Comparison of ENCODE assay signal across 26 cellular contexts in the genomic region with DNA sequence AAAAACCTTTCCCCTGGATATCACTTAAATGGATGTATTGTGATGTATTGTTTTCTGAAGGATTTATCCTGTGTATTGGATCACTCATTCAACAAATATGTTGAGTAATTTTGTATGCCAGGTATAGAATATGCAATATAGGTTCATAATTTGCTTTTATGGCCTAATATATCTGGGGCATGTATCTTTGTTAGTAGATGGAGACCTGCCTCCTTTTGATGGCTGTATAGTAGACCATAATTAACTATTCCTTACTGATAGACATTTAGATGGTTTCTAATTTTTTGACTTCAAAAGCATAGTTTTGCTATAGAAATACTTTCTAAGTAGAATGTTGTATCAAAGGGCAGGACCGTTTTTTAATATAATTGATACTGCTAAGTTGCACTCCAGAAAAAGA. TPM values are rescaled to one million over a fixed set of nuclear protein-coding genes. Genes with fewer than 3 reads are reported as not detected.
DNase-seq lines count a peak whose midpoint lies in the region; ATAC-seq, FAIRE-seq and TF ChIP-seq lines count a peak whose summit lies in the region.
"Had no signal": no experiment of that assay in that cellular context is flagged by ENCODE, and none has a peak within 500 bp of the region (broad histone marks: within the 10 kb centered on the region; RNA-seq: fewer than 3 reads in every experiment).

No MANE protein-coding gene starts in this region.

- H3K36me3 ChIP-seq in DOHH2 (ENCODE audit: control insufficient read depth, low read length) (peaks cover 92% of the 10 kb centered on the region), HEK293 (ENCODE audit: control insufficient read depth in 2 of 2, insufficient read depth in 1 of 2, low read length in 2 of 2) (peaks cover 80 to 96% of the 10 kb centered on the region in 2 experiments), PC-3 (ENCODE audit: low read depth, low read length) (peaks cover 49% of the 10 kb centered on the region), K562 (ENCODE audit: control insufficient read depth, insufficient read depth, low read length) (peaks cover 88% of the 10 kb centered on the region)

- H3K27me3 Mint-ChIP-seq in activated naive CD4-positive, alpha-beta T cell treated with anti-CD3 and anti-CD28 coated beads for 36 hours (ENCODE audit: low read depth), result no peaks in the 10 kb centered on the region
- H3K27me3 Mint-ChIP-seq: CD4-positive, alpha-beta memory T cell; CD4-positive, CD25-positive, alpha-beta regulatory T cell; CD8-positive, alpha-beta memory T cell had no signal

- TF ChIP-seq POLR2A in K562 (conservative IDR thresholded peaks at IDR 0.05), result no peak

- H3K4me3 ChIP-seq in DOHH2 (ENCODE audit: low read length) (peak overlapping the region; percentile 38; the same call in 1 of the 2 replicates), HEK293 (ENCODE audit: low read depth, low read length) (no peak overlapping the region), PC-3 (ENCODE audit: low read length) (no peak overlapping the region), K562 (no peak overlapping the region)
- H3K4me3 ChIP-seq: BLaER1, GM12878 had no signal

- POLR2A ChIA-PET in HEK293 (lab: Yijun Ruan, JAX) (interaction anchor here (1.7 kb wide), 1 partner anchor 9 kb away, joined by 6 read pairs; the partner anchor contains the start of gene RBBP4), PC-3 (lab: Charles Lee; ENCODE audit: unreplicated experiment) (no interaction called here), K562 (lab: Yijun Ruan, JAX) (interaction anchor here (2.3 kb wide), 1 partner anchor 8 kb away, joined by 9 read pairs; the partner anchor contains the start of genes RBBP4 and ZBTB8OS)

- BruUV-seq in PC-3 (replicated peaks; lab: Mats Ljungman, UMichigan) (no TSS peak), K562 (replicated peaks; lab: Mats Ljungman, UMichigan) (no TSS peak)

- H3K9ac ChIP-seq in PC-3 (ENCODE audit: low read length) (no peak overlapping the region), K562 (ENCODE audit: insufficient read depth in 1 of 2, low read depth in 2 of 2, low read length in 2 of 2) (no peak overlapping the region)
- H3K9ac ChIP-seq: BLaER1 had no signal

- no peak overlapping the region for H2AFZ ChIP-seq in PC-3 (ENCODE audit: low read length)
- H2AFZ ChIP-seq in K562 (ENCODE audit: low read depth, low read length), result no peak overlapping the region

- in situ Hi-C loops in K562 (cut with MboI), result no loop called here

- H3K4me3 Mint-ChIP-seq in activated naive CD4-positive, alpha-beta T cell treated with anti-CD3 and anti-CD28 coated beads for 36 hours, result no peak overlapping the region
- H3K4me3 Mint-ChIP-seq: CD14-positive monocyte; CD4-positive, CD25-positive, alpha-beta regulatory T cell; CD8-positive, alpha-beta memory T cell had no signal

- H3K4me1 ChIP-seq in DOHH2 (ENCODE audit: control insufficient read depth, low read length), result peaks cover 59% of the 10 kb centered on the region
- no peaks in the 10 kb centered on the region for H3K4me1 ChIP-seq in HEK293 (ENCODE audit: control insufficient read depth, insufficient read depth, low read length)
- H3K4me1 ChIP-seq in PC-3 (ENCODE audit: insufficient read depth, low read length), result peaks cover 4% of the 10 kb centered on the region; the same call in 1 of the 2 replicates
- no peaks in the 10 kb centered on the region for H3K4me1 ChIP-seq in K562 (replicated peaks in 1 of 2; ENCODE audit: control insufficient read depth in 2 of 2, insufficient read depth in 2 of 2, low read length in 2 of 2)
- H3K4me1 ChIP-seq: BE2C had no signal

- CTCF ChIA-PET in HEK293 (lab: Yijun Ruan, JAX) (no interaction called here), PC-3 (lab: Charles Lee) (no interaction called here), K562 (lab: Yijun Ruan, JAX; ENCODE audit: low intra/inter-chr PET ratio) (no interaction called here)
- CTCF ChIA-PET in activated naive CD4-positive, alpha-beta T cell treated with anti-CD3 and anti-CD28 coated beads for 36 hours (lab: Charles Lee), result no interaction called here

- H3F3A ChIP-seq in DOHH2 (ENCODE audit: control insufficient read depth, insufficient read depth) (peaks cover 24% of the 10 kb centered on the region), PC-3 (ENCODE audit: low read length, unreplicated experiment) (no peaks in the 10 kb centered on the region)

- TF ChIP-seq EP300 in K562 (IDR thresholded peaks at IDR 0.05; ENCODE audit: low read length), result no peak

- DNase-seq in PC-3 (peak; percentile 26), K562 (ENCODE audit: extremely low read depth in 1 of 4, low spot score in 3 of 4) (no peak), RCC 7860 (ENCODE audit: low spot score) (no peak)
- no peak for DNase-seq in activated naive CD4-positive, alpha-beta T cell treated with anti-CD3 and anti-CD28 coated beads for 36 hours
- DNase-seq: 8988T; ACHN; BE2C; C1 segment of cervical spinal cord; CD4-positive, alpha-beta memory T cell; CD4-positive, CD25-positive, alpha-beta regulatory T cell; CD8-positive, alpha-beta memory T cell; COR-L47; DMS 273 treated with DMSO at 0.1 percent for 48 hours; DMS153; DMS53; DMS79; EL; GDM1 had no signal

- peak overlapping the region; percentile 27; the same call in 1 of the 2 replicates for H3K4me2 ChIP-seq in DOHH2 (ENCODE audit: low read length)
- H3K4me2 ChIP-seq in PC-3 (ENCODE audit: low read length), result no peak overlapping the region
- H3K4me2 ChIP-seq in K562 (ENCODE audit: insufficient read depth, low read length), result no peak overlapping the region
- H3K4me2 ChIP-seq: BLaER1 had no signal

- peaks cover 64% of the 10 kb centered on the region for H3K36me3 Mint-ChIP-seq in activated naive CD4-positive, alpha-beta T cell treated with anti-CD3 and anti-CD28 coated beads for 36 hours (ENCODE audit: low read depth)

- peaks cover 94% of the 10 kb centered on the region for H3K79me2 ChIP-seq in DOHH2 (ENCODE audit: control insufficient read depth, low read length)
- H3K79me2 ChIP-seq in PC-3 (ENCODE audit: low read length), result peaks cover 63% of the 10 kb centered on the region
- peaks cover 52% of the 10 kb centered on the region for H3K79me2 ChIP-seq in K562 (ENCODE audit: control insufficient read depth, insufficient read depth, low read length)

- ATAC-seq in PC-3 (peak; percentile 37; the same call in 1 of the 2 replicates), K562 (no peak), SK-N-SH treated with all-trans-retinoic acid at 6 μM for 48 hours (no peak)
- ATAC-seq: GM12878 had no signal

- H3K27me3 ChIP-seq in DOHH2 (ENCODE audit: control insufficient read depth, low read length) (no peaks in the 10 kb centered on the region), PC-3 (ENCODE audit: low read length) (no peaks in the 10 kb centered on the region), K562 (ENCODE audit: control insufficient read depth in 2 of 2, insufficient read depth in 2 of 2, low read length in 2 of 2) (no peaks in the 10 kb centered on the region)
- H3K27me3 ChIP-seq: BE2C, BLaER1 had no signal

- no peak for TF ChIP-seq RAD21 in K562 (CRISPR knock-in tag; conservative IDR thresholded peaks at IDR 0.05 in 1 of 2, IDR thresholded peaks at IDR 0.05 in 1 of 2)

- H3K9me2 ChIP-seq in DOHH2 (replicated peaks; ENCODE audit: control insufficient read depth, low read length), result no peaks in the 10 kb centered on the region
- H3K9me2 ChIP-seq in PC-3 (replicated peaks; ENCODE audit: low read length), result no peaks in the 10 kb centered on the region

- peaks cover 34% of the 10 kb centered on the region for H3K4me1 Mint-ChIP-seq in activated naive CD4-positive, alpha-beta T cell treated with anti-CD3 and anti-CD28 coated beads for 36 hours (ENCODE audit: low read depth)

- intact Hi-C loops in PC-3 (cut with micrococcal nuclease) (loop anchor here (10.0 kb wide), 1 partner anchor 135 kb away; no protein-coding TSS in a partner anchor), K562 (cut with micrococcal nuclease) (no loop called here)
- intact Hi-C loops in activated naive CD4-positive, alpha-beta T cell treated with anti-CD3 and anti-CD28 coated beads for 36 hours (cut with micrococcal nuclease), result loop anchor here (10.0 kb wide), 1 partner anchor 265 kb away; the partner anchor contains the start of gene BSDC1

- 92% methylated on average over 1 of the region's 1 CpG for WGBS in K562 (ENCODE audit: insufficient coverage, low coverage, missing lambda C conversion rate)

- no peaks in the 10 kb centered on the region for H3K9me1 ChIP-seq in K562 (ENCODE audit: control insufficient read depth, insufficient read depth, low read length)

- H3K9me3 Mint-ChIP-seq in activated naive CD4-positive, alpha-beta T cell treated with anti-CD3 and anti-CD28 coated beads for 36 hours, result no peaks in the 10 kb centered on the region
- H3K9me3 Mint-ChIP-seq: CD14-positive monocyte; CD4-positive, alpha-beta memory T cell; CD4-positive, CD25-positive, alpha-beta regulatory T cell; CD8-positive, alpha-beta memory T cell had no signal

- no peak overlapping the region for H3K27ac Mint-ChIP-seq in activated naive CD4-positive, alpha-beta T cell treated with anti-CD3 and anti-CD28 coated beads for 36 hours

- TF ChIP-seq CTCF in DOHH2 (IDR thresholded peaks at IDR 0.05; ENCODE audit: low read depth, low read length, poor library complexity, severe bottlenecking), result no peak
- no peak for TF ChIP-seq CTCF in HEK293 (tag by site-specific recombination; IDR thresholded peaks at IDR 0.05)
- TF ChIP-seq CTCF in PC-3 (conservative IDR thresholded peaks at IDR 0.05; ENCODE audit: low read depth, low read length), result no peak
- TF ChIP-seq CTCF in K562 (IDR thresholded peaks at IDR 0.05 in 2 of 3, conservative IDR thresholded peaks at IDR 0.05 in 1 of 3; ENCODE audit: insufficient read depth in 2 of 3, low read depth in 1 of 3, low read length in 3 of 3), result no peak

- FAIRE-seq in K562 (lab: Jason Lieb, UNC), result no peak
- no peak for FAIRE-seq in RCC 7860 (lab: Jason Lieb, UNC)
- FAIRE-seq: GM12878, GM12892, GM18507 had no signal

- no peak overlapping the region for H3K27ac ChIP-seq in DOHH2 (ENCODE audit: low read depth, low read length)
- H3K27ac ChIP-seq in HEK293 (ENCODE audit: extremely low read depth, low read depth, low read length), result no peak overlapping the region
- H3K27ac ChIP-seq in PC-3 (ENCODE audit: low read length), result no peak overlapping the region
- no peak overlapping the region for H3K27ac ChIP-seq in K562 (ENCODE audit: extremely low read depth, low read depth, low read length)
- H3K27ac ChIP-seq: BLaER1 had no signal

- no peaks in the 10 kb centered on the region for H3K9me3 ChIP-seq in DOHH2 (ENCODE audit: control insufficient read depth, insufficient read depth, low read length)
- no peaks in the 10 kb centered on the region for H3K9me3 ChIP-seq in HEK293 (ENCODE audit: control insufficient read depth, insufficient read depth, low read depth, low read length)
- no peaks in the 10 kb centered on the region for H3K9me3 ChIP-seq in PC-3 (ENCODE audit: low read length)
- H3K9me3 ChIP-seq in K562 (replicated peaks; ENCODE audit: control insufficient read depth, insufficient read depth, low read depth, low read length), result no peaks in the 10 kb centered on the region
- H3K9me3 ChIP-seq: BE2C, BLaER1 had no signal

- H4K20me1 ChIP-seq in DOHH2 (ENCODE audit: control insufficient read depth, insufficient read depth, low read depth, low read length) (peaks cover 23% of the 10 kb centered on the region), PC-3 (ENCODE audit: low read length) (peaks cover 10% of the 10 kb centered on the region; the same call in 1 of the 2 replicates), K562 (replicated peaks; ENCODE audit: control insufficient read depth, insufficient read depth, low read length) (no peaks in the 10 kb centered on the region)

RNA-seq across cellular contexts. Expression of gene RBBP4, which starts 8.6 kb away (rescaled TPM):
- 161 and 201 TPM in 2 replicates for total RNA-seq in PC-3 (2014; rRNA removed)
- 328 and 440 TPM in 2 replicates for total RNA-seq in K562 (2011; cell fraction: chromatin; rRNA removed; ENCODE audit: low replicate concordance)
- total RNA-seq in K562 (2011; cell fraction: nucleolus; rRNA removed), result 128 and 154 TPM in 2 replicates
- 199 and 220 TPM in 2 replicates for total RNA-seq in K562 (2011; cell fraction: nucleoplasm; rRNA removed)
- total RNA-seq in K562 (2014; rRNA removed), result 185 and 228 TPM in 2 replicates
- total RNA-seq in K562 (2014; rRNA removed; fragmentation: Illumina TruSeq; extraction: Trizol), result 321 and 363 TPM in 2 replicates
- total RNA-seq in K562 (2015; rRNA removed; fragmentation: Illumina TruSeq; extraction: Trizol), result 245 and 259 TPM in 2 replicates
- 387 and 409 TPM in 2 replicates for total RNA-seq in K562 (2021)
- 193 and 262 TPM in 2 replicates for polyA plus RNA-seq in K562 (2011; rRNA removed)
- polyA plus RNA-seq in K562 (2011; cell fraction: cytosol; rRNA removed), result 92.5 and 178 TPM in 2 replicates
- polyA plus RNA-seq in K562 (2011; cell fraction: nucleus; rRNA removed), result 133 and 195 TPM in 2 replicates
- 259 and 329 TPM in 2 replicates for polyA plus RNA-seq in K562 (2012)
- polyA plus RNA-seq in K562 (2014; fragmentation: Illumina TruSeq; extraction: Trizol), result 293 and 326 TPM in 2 replicates
- 100 to 1,000 TPM; 248 to 285 TPM for polyA plus RNA-seq in K562 (2014; fragmentation: Nextera tagmentation; extraction: Ambion mirVana)
- polyA plus RNA-seq in K562 (2014; rRNA removed), result 247 and 254 TPM in 2 replicates
- 391 and 487 TPM in 2 replicates for polyA minus RNA-seq in K562 (2011; rRNA and poly(A)+ RNA removed)
- polyA minus RNA-seq in K562 (2011; cell fraction: cytosol; rRNA and poly(A)+ RNA removed), result 178 and 220 TPM in 2 replicates
- polyA minus RNA-seq in K562 (2011; cell fraction: nucleus; rRNA and poly(A)+ RNA removed), result 63.1 and 166 TPM in 2 replicates
- 100 to 1,000 TPM; 381 to 409 TPM for total RNA-seq in activated naive CD4-positive, alpha-beta T cell treated with anti-CD3 and anti-CD28 coated beads for 36 hours

RNA-seq across cellular contexts. Expression of gene ZBTB8OS, which starts 9.2 kb away (rescaled TPM):
- total RNA-seq in PC-3 (2014; rRNA removed), result 85.2 and 86.7 TPM in 2 replicates
- total RNA-seq in K562 (2011; cell fraction: chromatin; rRNA removed; ENCODE audit: low replicate concordance), result 58.9 and 105 TPM in 2 replicates
- 34.9 and 36.2 TPM in 2 replicates for total RNA-seq in K562 (2011; cell fraction: nucleolus; rRNA removed)
- total RNA-seq in K562 (2011; cell fraction: nucleoplasm; rRNA removed), result 58.9 and 112 TPM in 2 replicates
- total RNA-seq in K562 (2014; rRNA removed), result 57.8 and 59.0 TPM in 2 replicates
- 110 and 130 TPM in 2 replicates for total RNA-seq in K562 (2014; rRNA removed; fragmentation: Illumina TruSeq; extraction: Trizol)
- total RNA-seq in K562 (2015; rRNA removed; fragmentation: Illumina TruSeq; extraction: Trizol), result 104 and 107 TPM in 2 replicates
- 54.8 and 65.0 TPM in 2 replicates for total RNA-seq in K562 (2021)
- polyA plus RNA-seq in K562 (2011; rRNA removed), result 86.5 and 114 TPM in 2 replicates
- polyA plus RNA-seq in K562 (2011; cell fraction: cytosol; rRNA removed), result 29.5 and 65.1 TPM in 2 replicates
- polyA plus RNA-seq in K562 (2011; cell fraction: nucleus; rRNA removed), result 23.2 and 42.5 TPM in 2 replicates
- 63.5 and 115 TPM in 2 replicates for polyA plus RNA-seq in K562 (2012)
- polyA plus RNA-seq in K562 (2014; fragmentation: Illumina TruSeq; extraction: Trizol), result 104 TPM in 2 replicates
- 100 to 1,000 TPM; 188 to 230 TPM for polyA plus RNA-seq in K562 (2014; fragmentation: Nextera tagmentation; extraction: Ambion mirVana)
- 104 and 133 TPM in 2 replicates for polyA plus RNA-seq in K562 (2014; rRNA removed)
- polyA minus RNA-seq in K562 (2011; rRNA and poly(A)+ RNA removed), result 77.0 and 79.3 TPM in 2 replicates
- polyA minus RNA-seq in K562 (2011; cell fraction: cytosol; rRNA and poly(A)+ RNA removed), result 10.2 and 15.9 TPM in 2 replicates
- polyA minus RNA-seq in K562 (2011; cell fraction: nucleus; rRNA and poly(A)+ RNA removed), result 8.2 and 15.6 TPM in 2 replicates
- 10 to 100 TPM; 53.7 to 56.7 TPM for total RNA-seq in activated naive CD4-positive, alpha-beta T cell treated with anti-CD3 and anti-CD28 coated beads for 36 hours

RNA-seq across cellular contexts. Expression of gene SYNC, which starts 43.0 kb away (rescaled TPM):
- 6.6 and 10.0 TPM in 2 replicates for total RNA-seq in PC-3 (2014; rRNA removed)
- 2.1 and 2.4 TPM in 2 replicates for total RNA-seq in K562 (2011; cell fraction: chromatin; rRNA removed; ENCODE audit: low replicate concordance)
- total RNA-seq in K562 (2011; cell fraction: nucleolus; rRNA removed), result 1.7 and 1.8 TPM in 2 replicates
- 1.2 and 1.5 TPM in 2 replicates for total RNA-seq in K562 (2011; cell fraction: nucleoplasm; rRNA removed)
- 0.86 and 1.1 TPM in 2 replicates for total RNA-seq in K562 (2014; rRNA removed)
- total RNA-seq in K562 (2014; rRNA removed; fragmentation: Illumina TruSeq; extraction: Trizol), result 0.83 and 0.91 TPM in 2 replicates
- total RNA-seq in K562 (2015; rRNA removed; fragmentation: Illumina TruSeq; extraction: Trizol), result 0.87 and 1.1 TPM in 2 replicates
- 0.62 and 0.87 TPM in 2 replicates for total RNA-seq in K562 (2021)
- polyA plus RNA-seq in K562 (2011; rRNA removed), result 0.43 and 0.98 TPM in 2 replicates
- polyA plus RNA-seq in K562 (2011; cell fraction: cytosol; rRNA removed), result 0.16 and 0.22 TPM in 2 replicates
- 0.37 and 0.92 TPM in 2 replicates for polyA plus RNA-seq in K562 (2011; cell fraction: nucleus; rRNA removed)
- 0.26 and 0.47 TPM in 2 replicates for polyA plus RNA-seq in K562 (2012)
- polyA plus RNA-seq in K562 (2014; fragmentation: Illumina TruSeq; extraction: Trizol), result 0.84 and 1.1 TPM in 2 replicates
- polyA plus RNA-seq in K562 (2014; fragmentation: Nextera tagmentation; extraction: Ambion mirVana), result under 1 TPM; 0.49 to 0.74 TPM
- 0.88 and 1.1 TPM in 2 replicates for polyA plus RNA-seq in K562 (2014; rRNA removed)
- polyA minus RNA-seq in K562 (2011; rRNA and poly(A)+ RNA removed), result 1.2 and 1.3 TPM in 2 replicates
- polyA minus RNA-seq in K562 (2011; cell fraction: cytosol; rRNA and poly(A)+ RNA removed), result 0.73 and 0.76 TPM in 2 replicates
- polyA minus RNA-seq in K562 (2011; cell fraction: nucleus; rRNA and poly(A)+ RNA removed), result 0.22 and 0.54 TPM in 2 replicates
- total RNA-seq in activated naive CD4-positive, alpha-beta T cell treated with anti-CD3 and anti-CD28 coated beads for 36 hours, result not detected
- total RNA-seq: CD4-positive, alpha-beta memory T cell; CD4-positive, CD25-positive, alpha-beta regulatory T cell; CD8-positive, alpha-beta memory T cell had no signal
- polyA plus RNA-seq: CD4-positive, alpha-beta memory T cell; CD4-positive, CD25-positive, alpha-beta regulatory T cell; CD8-positive, alpha-beta memory T cell had no signal
